Comparison of ENCODE assay signal across 1 cellular context in genomic region chr15:80152180-80152895, GRCh38.
A peak's percentile ranks its signal among the peaks of the same experiment; 100 is the strongest.
TF ChIP-seq lines count a peak whose summit lies in the region.

No MANE protein-coding gene starts in this region.

TF ChIP-seq in H1, 55 proteins besides CTCF, POLR2A, EP300 and RAD21:
- TF ChIP-seq ATF2 (IDR thresholded peaks at IDR 0.05; ENCODE audit: low read length): no peak
- no peak for TF ChIP-seq CTBP2 (IDR thresholded peaks at IDR 0.05; ENCODE audit: borderline replicate concordance, insufficient read depth, insufficient read length, low read length)
- no peak for TF ChIP-seq SIN3A (conservative IDR thresholded peaks at IDR 0.05 in 1 of 2, IDR thresholded peaks at IDR 0.05 in 1 of 2; ENCODE audit: low read depth in 1 of 2, low read length in 2 of 2)
- no peak for TF ChIP-seq KDM5A (IDR thresholded peaks at IDR 0.05; ENCODE audit: low read length)
- TF ChIP-seq TAF1 (IDR thresholded peaks at IDR 0.05; ENCODE audit: low read depth, low read length): peak; percentile 73
- no peak for TF ChIP-seq EGR1 (IDR thresholded peaks at IDR 0.05; ENCODE audit: borderline replicate concordance, low read depth, low read length)
- no peak for TF ChIP-seq SP2 (IDR thresholded peaks at IDR 0.05; ENCODE audit: low read length)
- no peak for TF ChIP-seq CBX8 (IDR thresholded peaks at IDR 0.05; ENCODE audit: borderline replicate concordance, low read depth, low read length)
- TF ChIP-seq CBX5 (IDR thresholded peaks at IDR 0.05; ENCODE audit: low read depth, low read length): no peak
- no peak for TF ChIP-seq YY1 (IDR thresholded peaks at IDR 0.05; ENCODE audit: low read depth, low read length)
- no peak for TF ChIP-seq HDAC6 (IDR thresholded peaks at IDR 0.05; ENCODE audit: low read depth, low read length)
- no peak for TF ChIP-seq CREB1 (IDR thresholded peaks at IDR 0.05)
- TF ChIP-seq RBBP5 (IDR thresholded peaks at IDR 0.05; ENCODE audit: borderline replicate concordance, low read depth, low read length): no peak
- TF ChIP-seq, protein P1, sequence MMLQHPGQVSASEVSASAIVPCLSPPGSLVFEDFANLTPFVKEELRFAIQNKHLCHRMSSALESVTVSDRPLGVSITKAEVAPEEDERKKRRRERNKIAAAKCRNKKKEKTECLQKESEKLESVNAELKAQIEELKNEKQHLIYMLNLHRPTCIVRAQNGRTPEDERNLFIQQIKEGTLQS (IDR thresholded peaks at IDR 0.05; ENCODE audit: insufficient read depth, low read depth, low read length): no peak
- no peak for TF ChIP-seq CEBPB (IDR thresholded peaks at IDR 0.05; ENCODE audit: low read depth, low read length)
- TF ChIP-seq CHD1 (IDR thresholded peaks at IDR 0.05; ENCODE audit: low read depth, low read length): no peak
- TF ChIP-seq SRF (IDR thresholded peaks at IDR 0.05; ENCODE audit: low read depth, low read length): no peak
- TF ChIP-seq POU5F1 (IDR thresholded peaks at IDR 0.05; ENCODE audit: low read depth, low read length): no peak
- no peak for TF ChIP-seq TEAD4 (IDR thresholded peaks at IDR 0.05; ENCODE audit: low read depth, low read length)
- TF ChIP-seq NRF1 (IDR thresholded peaks at IDR 0.05; ENCODE audit: low read depth, low read length): no peak
- peak; percentile 27; the same call in 1 of the 2 replicates for TF ChIP-seq MAX (IDR thresholded peaks at IDR 0.05)
- no peak for TF ChIP-seq SUZ12 (IDR thresholded peaks at IDR 0.05; ENCODE audit: low read length)
- no peak for TF ChIP-seq BACH1 (IDR thresholded peaks at IDR 0.05; ENCODE audit: low read length)
- TF ChIP-seq TAF7 (optimal IDR thresholded peaks at IDR 0.05; ENCODE audit: borderline replicate concordance, low read depth, low read length): no peak
- TF ChIP-seq KDM4A (IDR thresholded peaks at IDR 0.05; ENCODE audit: low read depth, low read length, severe bottlenecking): peak; percentile 14
